In the genomic region with DNA sequence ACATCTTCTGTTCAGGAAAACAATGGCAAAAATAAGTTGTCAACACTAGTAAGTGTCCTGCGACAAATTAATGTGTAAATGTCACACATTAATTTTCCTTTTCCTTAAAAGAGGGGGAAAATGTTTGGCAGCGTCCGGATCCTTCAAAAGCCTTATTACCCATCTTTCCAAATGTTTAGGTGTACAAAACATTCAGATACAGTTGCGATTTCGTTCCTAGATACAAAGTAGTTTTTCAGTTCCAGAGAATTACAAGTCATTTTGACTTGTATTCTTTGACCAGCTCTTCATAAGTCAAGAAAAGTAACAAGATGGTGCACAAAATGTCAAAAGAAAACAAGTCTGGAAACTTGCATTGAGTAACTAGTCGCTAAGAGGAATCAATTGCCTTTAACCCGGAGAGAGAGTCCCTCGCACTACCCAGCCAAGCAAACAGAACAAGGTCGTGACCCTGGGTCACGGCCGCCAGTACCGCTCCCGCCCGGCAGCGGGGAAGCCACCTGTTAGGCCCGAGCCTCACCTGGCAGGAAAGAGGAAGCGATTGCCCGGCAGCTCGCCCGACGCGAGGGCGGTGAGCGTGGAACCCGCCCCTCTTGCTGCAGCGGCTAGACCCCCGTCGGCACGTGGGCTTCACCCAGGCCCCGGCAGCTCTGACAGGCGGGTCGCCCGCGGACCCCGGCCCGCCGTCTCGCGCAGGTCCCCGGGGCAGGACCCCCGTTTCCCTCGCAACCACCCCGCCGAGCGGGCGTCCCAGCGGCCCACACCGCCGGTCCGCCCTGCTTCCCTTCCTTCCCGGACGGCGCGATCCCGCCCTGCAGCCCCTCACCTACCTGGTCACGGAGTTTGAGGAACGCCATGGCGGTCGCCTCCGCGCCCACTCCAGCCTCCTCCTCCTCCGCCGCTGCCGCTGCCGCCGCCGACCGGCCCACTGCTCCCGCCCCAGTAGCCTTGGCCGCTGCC, we compare ENCODE assay signal across 1 cellular context.
TF ChIP-seq lines count a peak whose summit lies in the region.

No MANE protein-coding gene starts in this region.

TF ChIP-seq in GM23338, 12 proteins besides CTCF, POLR2A, EP300 and RAD21 (continued from another document):
- TF ChIP-seq ZNF462 (CRISPR knock-in tag; IDR thresholded peaks at IDR 0.05) (no peak), POLR2AphosphoS5 (IDR thresholded peaks at IDR 0.05; ENCODE audit: low read depth) (no peak)
